Comparison of ENCODE assay signal across 10 cellular contexts in the genomic region with DNA sequence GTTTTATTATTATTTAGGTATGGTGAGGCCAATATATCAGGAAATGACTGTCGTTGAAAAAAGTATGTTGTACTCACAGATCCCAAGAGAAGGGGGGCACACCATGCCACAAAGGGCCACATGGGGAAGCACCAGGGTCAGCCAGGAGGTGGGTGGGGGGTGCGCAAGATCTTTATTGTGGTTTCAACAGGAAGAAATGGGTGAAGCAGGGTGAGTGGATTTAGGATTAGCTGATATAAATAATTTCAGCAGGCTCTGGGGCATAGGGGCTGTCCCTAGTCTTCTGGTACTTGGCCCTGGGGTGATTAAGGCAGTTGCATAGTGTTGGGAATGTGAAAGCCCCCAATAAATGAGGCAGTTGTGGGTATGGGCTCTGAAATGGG. TPM values are rescaled to one million over a fixed set of nuclear protein-coding genes. Genes with fewer than 3 reads are reported as not detected.
DNase-seq lines count a peak whose midpoint lies in the region; ATAC-seq and TF ChIP-seq lines count a peak whose summit lies in the region.
"Had no signal": no experiment of that assay in that cellular context is flagged by ENCODE, and none has a peak within 500 bp of the region (broad histone marks: within the 10 kb centered on the region; RNA-seq: fewer than 3 reads in every experiment).

No MANE protein-coding gene starts in this region.

- peaks cover 27% of the 10 kb centered on the region for H3K4me1 ChIP-seq in psoas muscle

- H3K27ac ChIP-seq in psoas muscle: peak overlapping the region; percentile 69
- H3K27ac ChIP-seq: epithelial cell of prostate had no signal

- no peaks in the 10 kb centered on the region for H3K27me3 ChIP-seq in psoas muscle (ENCODE audit: insufficient read depth in 3 of 3, low read length in 2 of 3)

- no peak for TF ChIP-seq CTCF in psoas muscle (IDR thresholded peaks at IDR 0.05)

- intact Hi-C loops in psoas muscle (cut with DNase I): loop anchor here in 1 of 2 donors (10.0 kb wide), 1 partner anchor 56 kb away; no protein-coding TSS in a partner anchor

- no peaks in the 10 kb centered on the region for H3K9me3 ChIP-seq in psoas muscle

- ATAC-seq in GM18858 (IDR thresholded peaks at IDR 0.05; ENCODE audit: unreplicated experiment): peak; percentile 7
- peak; percentile 27 for ATAC-seq in GM21423 (IDR thresholded peaks at IDR 0.05; ENCODE audit: unreplicated experiment)
- ATAC-seq in HG03342 (IDR thresholded peaks at IDR 0.05; ENCODE audit: unreplicated experiment): peak; percentile 27
- ATAC-seq in psoas muscle: no peak
- no peak for ATAC-seq in HG02840 (IDR thresholded peaks at IDR 0.05; ENCODE audit: low FRiP score, unreplicated experiment)
- ATAC-seq: left colon had no signal

- DNase-seq in psoas muscle: no peak
- DNase-seq in germinal center (ENCODE audit: low spot score): no peak
- DNase-seq in NCI-H187 (lab: John Stamatoyannopoulos, UW): no peak
- DNase-seq: left colon, NCI-H1436 treated with DMSO at 0.1 percent for 48 hours had no signal

- no peaks in the 10 kb centered on the region for H3K36me3 ChIP-seq in psoas muscle (ENCODE audit: insufficient read depth in 1 of 2, low read depth in 1 of 2)

- 60 to 83% (median 72%) methylated on average over 2 of the region's 2 CpGs for WGBS in psoas muscle, 3 donors

- no peak overlapping the region for H3K4me3 ChIP-seq in psoas muscle

RNA-seq across cellular contexts. Expression of a gene that starts 8.6 kb away (rescaled TPM):
- total RNA-seq in psoas muscle: 1 to 10 TPM in 1 of 4 donors, under 1 TPM in 3; 0.50 to 1.3 (median 0.86) TPM
- polyA plus RNA-seq in psoas muscle: under 1 TPM; 0.29 to 0.62 (median 0.38) TPM

Comparison
In these comparisons a context has a peak if more than half of its experiments do, and no peak if none do; other contexts are left out.
1. ATAC-seq: peak in GM18858 (single experiment), GM21423 (single experiment) and HG03342 (single experiment); none in psoas muscle (0 of 4) and HG02840 (single experiment).